In the genomic region with DNA sequence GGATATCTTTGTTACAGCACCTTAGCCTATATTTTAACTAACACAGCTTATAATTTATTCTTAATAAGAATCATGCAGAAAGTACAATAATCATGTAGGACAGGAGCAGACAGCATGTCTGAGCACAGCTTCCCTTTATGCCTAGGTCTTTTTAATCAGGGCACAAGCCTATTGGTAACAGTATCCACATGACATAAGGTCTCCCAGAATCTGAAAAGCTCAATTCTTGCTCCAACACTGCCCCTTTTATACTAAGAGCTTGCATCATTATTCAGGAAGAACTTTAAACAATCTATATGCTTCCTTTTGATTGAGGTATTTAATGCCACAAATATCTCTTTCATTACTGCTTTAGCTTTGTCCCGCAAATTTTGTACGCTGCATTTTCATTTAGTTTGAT, we compare ENCODE assay signal across 9 cellular contexts. TPM values are rescaled to one million over a fixed set of nuclear protein-coding genes. Genes with fewer than 3 reads are reported as not detected.
"Had no signal": no experiment of that assay in that cellular context is flagged by ENCODE, and none has a peak within 500 bp of the region (broad histone marks: within the 10 kb centered on the region; RNA-seq: fewer than 3 reads in every experiment).

No MANE protein-coding gene starts in this region.

- H3K27ac ChIP-seq: GM23248, HL-60 had no signal

- DNase-seq: GM23248, GOT3, H7, HFFc6 had no signal

- H3K4me1 Mint-ChIP-seq: IgD-negative memory B cell had no signal

- H3K4me1 ChIP-seq: HAP-1 had no signal

- H2AFZ ChIP-seq: GM23248 had no signal

- H3K36me3 ChIP-seq: HAP-1 had no signal

- ATAC-seq: HCT116, HepG2 had no signal

- H3K9me3 ChIP-seq: HAP-1 had no signal

- FAIRE-seq: HepG2 had no signal

- H3K9ac ChIP-seq: GM23248 had no signal

- H3K4me3 ChIP-seq: GM23248, HAP-1 had no signal

- H3K4me3 Mint-ChIP-seq: HFFc6, IgD-negative memory B cell had no signal

- H3K27ac Mint-ChIP-seq: IgD-negative memory B cell had no signal

RNA-seq across cellular contexts. Expression of gene IL6, which starts 31.6 kb away (rescaled TPM):
- total RNA-seq: HepG2 had no signal
- polyA plus RNA-seq: HepG2 had no signal
